ENCODE assay signal across 25 cellular contexts in the genomic region with DNA sequence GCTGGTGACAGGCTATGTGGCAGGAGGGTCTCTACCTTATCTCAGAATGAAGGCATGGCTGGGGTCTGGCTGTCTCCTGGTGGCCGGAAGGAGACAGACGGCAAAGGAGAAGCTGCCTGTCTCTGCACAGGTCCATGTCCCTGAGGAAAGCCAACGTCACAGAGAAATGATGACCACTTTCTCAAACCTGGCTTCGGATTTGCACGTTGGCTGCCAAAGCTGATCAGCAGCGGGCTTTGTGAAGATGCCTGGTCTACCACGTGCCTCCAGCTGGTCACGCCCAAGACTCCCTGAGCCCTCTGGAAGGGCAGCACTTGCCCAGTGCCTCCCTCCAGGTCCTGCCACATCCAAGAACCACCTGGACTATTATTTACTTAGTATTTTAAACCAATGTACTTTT. TPM values are rescaled to one million over a fixed set of nuclear protein-coding genes. Genes with fewer than 3 reads are reported as not detected.
A peak's percentile ranks its signal among the peaks of the same experiment; 100 is the strongest.
DNase-seq lines count a peak whose midpoint lies in the region; ATAC-seq and TF ChIP-seq lines count a peak whose summit lies in the region.
"Had no signal": no experiment of that assay in that cellular context is flagged by ENCODE, and none has a peak within 500 bp of the region (broad histone marks: within the 10 kb centered on the region; RNA-seq: fewer than 3 reads in every experiment).

No MANE protein-coding gene starts in this region.

- H3K9me3 ChIP-seq in adrenal gland (replicated peaks in 1 of 3) (no peaks in the 10 kb centered on the region), neutrophil (no peaks in the 10 kb centered on the region)
- H3K9me3 ChIP-seq: ascending aorta, SJCRH30 had no signal

- H3K27ac ChIP-seq in adrenal gland: peak overlapping the region in 3 of 5 donors; percentile 45 to 87 (median 77)
- peak overlapping the region; percentile 35 for H3K27ac ChIP-seq in neutrophil
- H3K27ac ChIP-seq: hepatocyte, parathyroid adenoma, SJCRH30 had no signal

- WGBS in adrenal gland, 4 donors: 45 to 60% (median 51%) methylated on average over 3 to 8 of the region's 8 CpGs

- H3K27me3 Mint-ChIP-seq in activated CD8-positive, alpha-beta T cell treated with anti-CD3 and anti-CD28 coated beads, Interleukin-2, amount 10 ng/mL, durations not matched to agents 7 days and 5 days (ENCODE audit: low read depth): no peaks in the 10 kb centered on the region
- no peaks in the 10 kb centered on the region for H3K27me3 Mint-ChIP-seq in activated CD8-positive, alpha-beta T cell treated with anti-CD3 and anti-CD28 coated beads for 36 hours
- H3K27me3 Mint-ChIP-seq in CD14-positive monocyte (ENCODE audit: low read depth in 3 of 3): no peaks in the 10 kb centered on the region
- H3K27me3 Mint-ChIP-seq: activated CD4-positive, alpha-beta T cell treated with anti-CD3 and anti-CD28 coated beads for 36 hours; activated naive CD4-positive, alpha-beta T cell treated with anti-CD3 and anti-CD28 coated beads, Interleukin-2, amount 10 ng/mL, durations not matched to agents 7 days and 5 days; type B pancreatic cell had no signal

- H3K36me3 ChIP-seq in adrenal gland (replicated peaks in 1 of 2) (peaks cover 0 to 17% of the 10 kb centered on the region in 2 donors), neutrophil (peaks cover 3% of the 10 kb centered on the region)
- H3K36me3 ChIP-seq: SJCRH30 had no signal

- H3K4me1 ChIP-seq in adrenal gland (replicated peaks in 1 of 2) (peaks cover 68 to 90% of the 10 kb centered on the region in 2 donors), neutrophil (ENCODE audit: control insufficient read depth in 1 of 2, insufficient read depth in 1 of 2, low read depth in 1 of 2, low read length in 1 of 2) (peaks cover 45 to 63% of the 10 kb centered on the region in 2 experiments)
- H3K4me1 ChIP-seq: SJCRH30 had no signal

- no peak for ATAC-seq in activated CD8-positive, alpha-beta T cell treated with anti-CD3 and anti-CD28 coated beads, Interleukin-2, amount 10 ng/mL, durations not matched to agents 7 days and 5 days
- ATAC-seq in activated CD8-positive, alpha-beta T cell treated with anti-CD3 and anti-CD28 coated beads for 36 hours: no peak
- no peak for ATAC-seq in esophagus mucosa
- ATAC-seq: activated CD4-positive, alpha-beta T cell treated with anti-CD3 and anti-CD28 coated beads for 36 hours; Panc1 had no signal

- H3K4me3 Mint-ChIP-seq in activated CD8-positive, alpha-beta T cell treated with anti-CD3 and anti-CD28 coated beads, Interleukin-2, amount 10 ng/mL, durations not matched to agents 7 days and 5 days: no peak overlapping the region
- H3K4me3 Mint-ChIP-seq in activated CD8-positive, alpha-beta T cell treated with anti-CD3 and anti-CD28 coated beads for 36 hours: no peak overlapping the region
- H3K4me3 Mint-ChIP-seq in CD14-positive monocyte: no peak overlapping the region
- H3K4me3 Mint-ChIP-seq: activated CD4-positive, alpha-beta T cell treated with anti-CD3 and anti-CD28 coated beads for 36 hours; activated naive CD4-positive, alpha-beta T cell treated with anti-CD3 and anti-CD28 coated beads, Interleukin-2, amount 10 ng/mL, durations not matched to agents 7 days and 5 days; nephron; type B pancreatic cell had no signal

- TF ChIP-seq CTCF in activated CD8-positive, alpha-beta T cell treated with anti-CD3 and anti-CD28 coated beads for 36 hours (IDR thresholded peaks at IDR 0.05): no peak
- no peak for TF ChIP-seq CTCF in CD14-positive monocyte (IDR thresholded peaks at IDR 0.05)
- peak in 2 of 6 experiments; percentile 18 to 19 for TF ChIP-seq CTCF in adrenal gland (IDR thresholded peaks at IDR 0.05)
- TF ChIP-seq CTCF in neutrophil (IDR thresholded peaks at IDR 0.05): no peak

- POLR2A ChIA-PET in activated CD8-positive, alpha-beta T cell treated with anti-CD3 and anti-CD28 coated beads, Interleukin-2, amount 10 ng/mL, durations not matched to agents 7 days and 5 days (lab: Charles Lee): no interaction called here
- POLR2A ChIA-PET in activated CD8-positive, alpha-beta T cell treated with anti-CD3 and anti-CD28 coated beads for 36 hours (lab: Charles Lee): interaction anchor here (1.0 kb wide), 1 partner anchor 15 kb away, joined by 3 read pairs; no protein-coding TSS in a partner anchor

- H3K27me3 ChIP-seq in adrenal gland (no peaks in the 10 kb centered on the region), neutrophil (no peaks in the 10 kb centered on the region)
- H3K27me3 ChIP-seq: ascending aorta, hepatocyte, SJCRH30 had no signal

- H3K4me1 Mint-ChIP-seq in activated CD8-positive, alpha-beta T cell treated with anti-CD3 and anti-CD28 coated beads, Interleukin-2, amount 10 ng/mL, durations not matched to agents 7 days and 5 days (ENCODE audit: low read depth): peaks cover 74% of the 10 kb centered on the region
- peaks cover 60% of the 10 kb centered on the region for H3K4me1 Mint-ChIP-seq in activated CD8-positive, alpha-beta T cell treated with anti-CD3 and anti-CD28 coated beads for 36 hours (ENCODE audit: low read depth)
- peaks cover 64% of the 10 kb centered on the region for H3K4me1 Mint-ChIP-seq in CD14-positive monocyte

- intact Hi-C loops in activated CD8-positive, alpha-beta T cell treated with anti-CD3 and anti-CD28 coated beads for 36 hours (cut with micrococcal nuclease): no loop called here
- intact Hi-C loops in CD14-positive monocyte (cut with micrococcal nuclease) (no loop called here), adrenal gland (cut with DNase I) (no loop called here)

- CTCF ChIA-PET in activated CD8-positive, alpha-beta T cell treated with anti-CD3 and anti-CD28 coated beads, Interleukin-2, amount 10 ng/mL, durations not matched to agents 7 days and 5 days (lab: Charles Lee): no interaction called here
- CTCF ChIA-PET in activated CD8-positive, alpha-beta T cell treated with anti-CD3 and anti-CD28 coated beads for 36 hours (lab: Charles Lee): interaction anchor here (0.6 to 1.3 kb wide), 2 partner anchors 419 to 432 kb away, joined by 3 read pairs; no protein-coding TSS in a partner anchor

- H3K27ac Mint-ChIP-seq in activated CD8-positive, alpha-beta T cell treated with anti-CD3 and anti-CD28 coated beads, Interleukin-2, amount 10 ng/mL, durations not matched to agents 7 days and 5 days: peak overlapping the region; percentile 64
- no peak overlapping the region for H3K27ac Mint-ChIP-seq in activated CD8-positive, alpha-beta T cell treated with anti-CD3 and anti-CD28 coated beads for 36 hours
- peak overlapping the region in 4 of 7 donors; percentile 22 to 37 (median 34) for H3K27ac Mint-ChIP-seq in CD14-positive monocyte
- H3K27ac Mint-ChIP-seq: activated CD4-positive, alpha-beta T cell treated with anti-CD3 and anti-CD28 coated beads for 36 hours; activated naive CD4-positive, alpha-beta T cell treated with anti-CD3 and anti-CD28 coated beads, Interleukin-2, amount 10 ng/mL, durations not matched to agents 7 days and 5 days; nephron; type B pancreatic cell had no signal

- peaks cover 53% of the 10 kb centered on the region for H3K36me3 Mint-ChIP-seq in activated CD8-positive, alpha-beta T cell treated with anti-CD3 and anti-CD28 coated beads, Interleukin-2, amount 10 ng/mL, durations not matched to agents 7 days and 5 days (ENCODE audit: low read depth)
- H3K36me3 Mint-ChIP-seq in activated CD8-positive, alpha-beta T cell treated with anti-CD3 and anti-CD28 coated beads for 36 hours (ENCODE audit: low read depth): peaks cover 31% of the 10 kb centered on the region
- peaks cover 7 to 20% of the 10 kb centered on the region in 2 donors for H3K36me3 Mint-ChIP-seq in CD14-positive monocyte

- no peaks in the 10 kb centered on the region for H3K9me3 Mint-ChIP-seq in activated CD8-positive, alpha-beta T cell treated with anti-CD3 and anti-CD28 coated beads, Interleukin-2, amount 10 ng/mL, durations not matched to agents 7 days and 5 days (ENCODE audit: insufficient read depth)
- no peaks in the 10 kb centered on the region for H3K9me3 Mint-ChIP-seq in activated CD8-positive, alpha-beta T cell treated with anti-CD3 and anti-CD28 coated beads for 36 hours
- peaks cover 0 to 1% (median 0%) of the 10 kb centered on the region in 7 donors for H3K9me3 Mint-ChIP-seq in CD14-positive monocyte
- H3K9me3 Mint-ChIP-seq: activated naive CD4-positive, alpha-beta T cell treated with anti-CD3 and anti-CD28 coated beads, Interleukin-2, amount 10 ng/mL, durations not matched to agents 7 days and 5 days; nephron; type B pancreatic cell had no signal

- no peak for DNase-seq in activated CD8-positive, alpha-beta T cell treated with anti-CD3 and anti-CD28 coated beads, Interleukin-2, amount 10 ng/mL, durations not matched to agents 7 days and 5 days
- DNase-seq in activated CD8-positive, alpha-beta T cell treated with anti-CD3 and anti-CD28 coated beads for 36 hours: no peak
- no peak for DNase-seq in CD14-positive monocyte (ENCODE audit: low spot score)
- DNase-seq in adrenal gland: peak in 6 of 7 donors; percentile 76 to 85 (median 81)
- DNase-seq in SW480 (ENCODE audit: low spot score): no peak
- no peak for DNase-seq in SHP77 (lab: John Stamatoyannopoulos, UW)
- DNase-seq: activated CD4-positive, alpha-beta T cell treated with anti-CD3 and anti-CD28 coated beads for 36 hours; activated naive CD4-positive, alpha-beta T cell treated with anti-CD3 and anti-CD28 coated beads, Interleukin-2, amount 10 ng/mL, durations not matched to agents 7 days and 5 days; cerebellar nuclear complex; DMS53; KG1; midbrain; NCI-H1436; NCI-H510A treated with DMSO at 0.1 percent for 48 hours; SJCRH30 had no signal

- H3K4me3 ChIP-seq in adrenal gland (no peak overlapping the region), neutrophil (ENCODE audit: low read depth in 1 of 2, low read length in 1 of 2) (no peak overlapping the region)
- H3K4me3 ChIP-seq: ascending aorta, hepatocyte, SJCRH30 had no signal

- TF ChIP-seq POLR2A in adrenal gland (IDR thresholded peaks at IDR 0.05): peak in 1 of 2 donors; percentile 23

RNA-seq across cellular contexts. Expression of gene DEXI, which starts 8.4 kb away (rescaled TPM):
- total RNA-seq in activated CD8-positive, alpha-beta T cell treated with anti-CD3 and anti-CD28 coated beads, Interleukin-2, amount 10 ng/mL, durations not matched to agents 7 days and 5 days: 10 to 100 TPM; 31.9 TPM
- 10 to 100 TPM; 24.8 to 25.3 TPM for total RNA-seq in activated CD8-positive, alpha-beta T cell treated with anti-CD3 and anti-CD28 coated beads for 36 hours
- polyA plus RNA-seq in CD14-positive monocyte: 10 to 100 TPM in 1 of 2 donors, 1 to 10 TPM in 1; 6.8 to 10.8 TPM
- 100 to 1,000 TPM in 5 of 8 donors, 10 to 100 TPM in 3; 91.9 to 303 (median 136) TPM for total RNA-seq in adrenal gland
- 10 to 100 TPM; 52.6 to 56.6 (median 54.3) TPM for polyA plus RNA-seq in adrenal gland
- 14.5 TPM for total RNA-seq in esophagus mucosa

RNA-seq across cellular contexts. Expression of gene CLEC16A, which starts 10.5 kb away (rescaled TPM):
- 10 to 100 TPM; 32.8 to 38.5 TPM for total RNA-seq in activated CD8-positive, alpha-beta T cell treated with anti-CD3 and anti-CD28 coated beads, Interleukin-2, amount 10 ng/mL, durations not matched to agents 7 days and 5 days
- 10 to 100 TPM; 20.4 to 21.7 TPM for total RNA-seq in activated CD8-positive, alpha-beta T cell treated with anti-CD3 and anti-CD28 coated beads for 36 hours
- polyA plus RNA-seq in CD14-positive monocyte (1 to 10 TPM; 3.4 to 5.8 TPM), adrenal gland (10 to 100 TPM; 14.0 to 24.7 (median 21.6) TPM)
- total RNA-seq in adrenal gland (10 to 100 TPM; 22.5 to 37.2 (median 29.0) TPM), esophagus mucosa (17.7 TPM)

RNA-seq across cellular contexts. Expression of gene CIITA, which starts 56.9 kb away (rescaled TPM):
- 10 to 100 TPM; 23.3 to 23.6 TPM for total RNA-seq in activated CD8-positive, alpha-beta T cell treated with anti-CD3 and anti-CD28 coated beads, Interleukin-2, amount 10 ng/mL, durations not matched to agents 7 days and 5 days
- total RNA-seq in activated CD8-positive, alpha-beta T cell treated with anti-CD3 and anti-CD28 coated beads for 36 hours: 1 to 10 TPM; 4.4 to 5.3 TPM
- polyA plus RNA-seq in CD14-positive monocyte (10 to 100 TPM; 15.6 to 22.1 TPM), adrenal gland (10 to 100 TPM in 1 of 3 donors, 1 to 10 TPM in 2; 4.4 to 37.2 (median 7.9) TPM)
- total RNA-seq in adrenal gland (10 to 100 TPM in 7 of 8 donors, 1 to 10 TPM in 1; 6.5 to 48.1 (median 20.6) TPM), esophagus mucosa (4.5 TPM)
- total RNA-seq: epithelial cell of proximal tubule, hepatocyte, HT-29 had no signal

Comparison
In these comparisons a context has a peak if more than half of its experiments do, and no peak if none do; other contexts are left out.
1. DNase-seq: peak in adrenal gland (6 of 7); none in activated CD8-positive, alpha-beta T cell treated with anti-CD3 and anti-CD28 coated beads, Interleukin-2, amount 10 ng/mL, durations not matched to agents 7 days and 5 days (single experiment), activated CD8-positive, alpha-beta T cell treated with anti-CD3 and anti-CD28 coated beads for 36 hours (single experiment), CD14-positive monocyte (single experiment), SW480 (single experiment) and SHP77 (0 of 2).